In the genomic region with DNA sequence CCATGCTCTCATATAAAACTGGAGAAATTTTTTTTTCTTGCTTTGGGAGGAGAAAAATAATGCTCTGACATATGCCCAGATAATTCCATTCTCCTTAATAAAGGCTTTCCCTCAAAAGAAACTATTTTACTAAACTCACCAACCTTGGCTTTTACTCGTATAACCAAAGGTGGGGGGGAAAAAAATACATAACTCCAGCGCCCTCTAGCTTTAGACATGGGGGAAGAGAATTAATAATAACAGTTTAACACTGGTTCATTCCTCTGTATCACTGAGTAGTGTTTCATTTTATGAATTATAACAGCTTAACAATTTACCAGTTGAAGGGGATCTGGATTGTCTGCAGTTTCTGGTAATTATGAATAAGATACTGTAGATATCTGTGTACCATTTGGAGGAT, we compare ENCODE assay signal across 8 cellular contexts.
A peak's percentile ranks its signal among the peaks of the same experiment; 100 is the strongest.
DNase-seq lines count a peak whose midpoint lies in the region; ATAC-seq and TF ChIP-seq lines count a peak whose summit lies in the region.

No MANE protein-coding gene starts in this region.

- no peak overlapping the region for H2AFZ ChIP-seq in PC-9

- H3K4me3 Mint-ChIP-seq in activated T-helper 17 cell treated with anti-CD3 and anti-CD28 coated beads, Interleukin-2, amount 50 U/mL, for 72 hours, result no peak overlapping the region

- no peaks in the 10 kb centered on the region for H3K27me3 Mint-ChIP-seq in activated T-helper 17 cell treated with anti-CD3 and anti-CD28 coated beads, Interleukin-2, amount 50 U/mL, for 72 hours

- intact Hi-C loops in PC-9 (cut with micrococcal nuclease; ENCODE audit: unreplicated experiment), result no loop called here

- no peaks in the 10 kb centered on the region for H3F3A ChIP-seq in PC-9 (ENCODE audit: insufficient read depth, low read depth)

- H4K20me1 ChIP-seq in PC-9 (ENCODE audit: insufficient read depth), result no peaks in the 10 kb centered on the region

- no peak for ATAC-seq in GM18909 (IDR thresholded peaks at IDR 0.05; ENCODE audit: poor library complexity, unreplicated experiment)
- no peak for ATAC-seq in activated T-helper 17 cell treated with anti-CD3 and anti-CD28 coated beads, Interleukin-2, amount 50 U/mL, for 72 hours (replicated peaks)
- no peak for ATAC-seq in GM21528 (IDR thresholded peaks at IDR 0.05; ENCODE audit: low FRiP score, unreplicated experiment)

- no peaks in the 10 kb centered on the region for H3K36me3 ChIP-seq in PC-9 (ENCODE audit: low read depth)

- no peak overlapping the region for H3K4me3 ChIP-seq in PC-9

- DNase-seq in COLO829 (ENCODE audit: low spot score) (peak; percentile 10), HCEC 1CT (peak; percentile 5), PC-9 (no peak), iPS-NIHi7 (ENCODE audit: extremely low spot score) (peak; percentile 27)
- no peak for DNase-seq in activated CD8-positive, alpha-beta memory T cell treated with anti-CD3 and anti-CD28 coated beads, Interleukin-2, amount 50 U/mL, for 4 hours

- TF ChIP-seq CTCF in PC-9 (conservative IDR thresholded peaks at IDR 0.05), result peak; percentile 66

- POLR2A ChIA-PET in PC-9 (lab: Charles Lee; ENCODE audit: unreplicated experiment), result no interaction called here

- BruUV-seq in PC-9 (replicated peaks; lab: Mats Ljungman, UMichigan), result no TSS peak

- H3K79me2 ChIP-seq in PC-9 (ENCODE audit: low read depth), result no peaks in the 10 kb centered on the region

- peaks cover 8% of the 10 kb centered on the region for H3K9me3 Mint-ChIP-seq in activated T-helper 17 cell treated with anti-CD3 and anti-CD28 coated beads, Interleukin-2, amount 50 U/mL, for 72 hours

- no peak overlapping the region for H3K4me2 ChIP-seq in PC-9

- CTCF ChIA-PET in PC-9 (lab: Charles Lee), result interaction anchor here (0.6 kb wide), 1 partner anchor 1133 kb away, joined by 3 read pairs; no protein-coding TSS in a partner anchor

- no peak overlapping the region for H3K27ac ChIP-seq in PC-9

- no peaks in the 10 kb centered on the region for H3K9me3 ChIP-seq in PC-9 (ENCODE audit: insufficient read depth, low read depth)

- H3K9me2 ChIP-seq in PC-9 (ENCODE audit: insufficient read depth), result no peaks in the 10 kb centered on the region

- no peaks in the 10 kb centered on the region for H3K4me1 ChIP-seq in PC-9 (replicated peaks; ENCODE audit: insufficient read depth)

- H3K27ac Mint-ChIP-seq in activated T-helper 17 cell treated with anti-CD3 and anti-CD28 coated beads, Interleukin-2, amount 50 U/mL, for 72 hours, result no peak overlapping the region

- no peaks in the 10 kb centered on the region for H3K4me1 Mint-ChIP-seq in activated T-helper 17 cell treated with anti-CD3 and anti-CD28 coated beads, Interleukin-2, amount 50 U/mL, for 72 hours

- H3K27me3 ChIP-seq in PC-9 (ENCODE audit: insufficient read depth, low read depth), result no peaks in the 10 kb centered on the region

- no peaks in the 10 kb centered on the region for H3K36me3 Mint-ChIP-seq in activated T-helper 17 cell treated with anti-CD3 and anti-CD28 coated beads, Interleukin-2, amount 50 U/mL, for 72 hours (ENCODE audit: low read depth)

Comparison
In these comparisons a context has a peak if more than half of its experiments do, and no peak if none do; other contexts are left out.
1. DNase-seq: peak in COLO829 (single experiment), HCEC 1CT (single experiment) and iPS-NIHi7 (single experiment); none in PC-9 (0 of 2) and activated CD8-positive, alpha-beta memory T cell treated with anti-CD3 and anti-CD28 coated beads, Interleukin-2, amount 50 U/mL, for 4 hours (single experiment).